Comparison of ENCODE assay signal across 27 cellular contexts in the genomic region with DNA sequence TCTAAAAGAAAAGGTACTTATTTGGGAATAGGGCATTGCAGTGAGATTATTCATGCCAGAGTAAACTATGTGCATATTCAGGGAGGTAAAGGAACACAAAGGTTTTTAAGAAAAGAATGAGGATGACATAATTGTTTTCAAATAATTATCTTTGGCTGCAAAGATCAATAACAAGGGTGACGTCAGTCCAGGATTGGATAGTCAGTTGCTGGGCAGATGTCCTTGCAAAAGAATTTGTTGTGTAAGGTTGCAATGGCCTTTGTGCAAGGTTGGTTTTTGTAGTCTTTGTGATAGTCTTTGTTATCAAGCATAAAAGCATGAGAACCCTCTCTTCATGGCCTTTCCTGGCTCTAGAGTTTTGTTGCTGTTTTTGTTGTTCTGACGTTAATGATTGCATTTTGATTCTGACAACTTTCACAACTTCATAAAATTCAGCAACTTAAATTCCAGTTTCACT. TPM values are rescaled to one million over a fixed set of nuclear protein-coding genes. Genes with fewer than 3 reads are reported as not detected.
DNase-seq lines count a peak whose midpoint lies in the region; ATAC-seq and TF ChIP-seq lines count a peak whose summit lies in the region.
"Had no signal": no experiment of that assay in that cellular context is flagged by ENCODE, and none has a peak within 500 bp of the region (broad histone marks: within the 10 kb centered on the region; RNA-seq: fewer than 3 reads in every experiment).

No MANE protein-coding gene starts in this region.

- TF ChIP-seq CTCF in dorsolateral prefrontal cortex (IDR thresholded peaks at IDR 0.05 in 54 of 56, conservative IDR thresholded peaks at IDR 0.05 in 2 of 56; ENCODE audit: low read depth in 1 of 56, partially characterized antibody in 56 of 56) = no peak

- intact Hi-C loops in dorsolateral prefrontal cortex (cut with DNase I) = loop anchor here in 1 of 2 donors (10.0 kb wide), 1 partner anchor 215 kb away; no protein-coding TSS in a partner anchor

- H3K27ac ChIP-seq in mesendoderm (ENCODE audit: low read depth, low read length) (no peak overlapping the region), dorsolateral prefrontal cortex (no peak overlapping the region)
- H3K27ac ChIP-seq: breast epithelium, parathyroid adenoma, PC-9, skin epidermis had no signal

- in situ Hi-C loops in HAP-1 (cut with MboI; ENCODE audit: low sequenced_read_pairs) = loop anchor here (10.0 kb wide), 1 partner anchor 55 kb away; no protein-coding TSS in a partner anchor

- H3K27me3 ChIP-seq in HAP-1 (ENCODE audit: low read depth) = no peaks in the 10 kb centered on the region
- H3K27me3 ChIP-seq in mesendoderm (ENCODE audit: insufficient read depth, low read length, poor library complexity) = no peaks in the 10 kb centered on the region
- no peaks in the 10 kb centered on the region for H3K27me3 ChIP-seq in dorsolateral prefrontal cortex
- H3K27me3 ChIP-seq: breast epithelium had no signal

- no peak for ATAC-seq in GM18873 (IDR thresholded peaks at IDR 0.05; ENCODE audit: low FRiP score, unreplicated experiment)
- ATAC-seq: activated naive CD4-positive, alpha-beta T cell treated with anti-CD3 and anti-CD28 coated beads, Interleukin-2, amount 50 U/mL, for 72 hours had no signal

- no peak overlapping the region for H2BK5ac ChIP-seq in mesendoderm (ENCODE audit: low read length)

- peaks cover 13% of the 10 kb centered on the region for H3K4me1 ChIP-seq in HAP-1
- H3K4me1 ChIP-seq in mesendoderm (ENCODE audit: control insufficient read depth, low read depth, low read length) = no peaks in the 10 kb centered on the region
- H3K4me1 ChIP-seq: breast epithelium, parathyroid adenoma had no signal

- no peaks in the 10 kb centered on the region for H3K79me2 ChIP-seq in mesendoderm (ENCODE audit: control insufficient read depth, insufficient read depth, low read length)
- H3K79me2 ChIP-seq: parathyroid adenoma had no signal

- H2AK5ac ChIP-seq in mesendoderm (ENCODE audit: low read length) = no peak overlapping the region

- H3K56ac ChIP-seq in mesendoderm (ENCODE audit: low read length) = no peak overlapping the region

- H3K23ac ChIP-seq in mesendoderm (ENCODE audit: low read length) = no peak overlapping the region

- H3K18ac ChIP-seq in mesendoderm (ENCODE audit: low read length) = no peak overlapping the region

- H4K8ac ChIP-seq in mesendoderm (ENCODE audit: low read depth, low read length) = no peak overlapping the region

- H3K79me1 ChIP-seq in mesendoderm (ENCODE audit: low read length) = no peaks in the 10 kb centered on the region

- H2BK120ac ChIP-seq in mesendoderm (ENCODE audit: low read depth, low read length) = no peak overlapping the region

- H3K4me2 ChIP-seq in mesendoderm (ENCODE audit: low read length) = no peak overlapping the region
- H3K4me2 ChIP-seq: PC-9 had no signal

- no peak overlapping the region for H4K5ac ChIP-seq in mesendoderm (ENCODE audit: low read length)

- H3K36me3 ChIP-seq in HAP-1 (replicated peaks) = no peaks in the 10 kb centered on the region
- H3K36me3 ChIP-seq in mesendoderm (ENCODE audit: control insufficient read depth, insufficient read depth, low read length) = no peaks in the 10 kb centered on the region
- H3K36me3 ChIP-seq: breast epithelium had no signal

- no peak overlapping the region for H3K4ac ChIP-seq in mesendoderm (ENCODE audit: low read depth, low read length)

- H3K4me3 ChIP-seq in HAP-1 (no peak overlapping the region), mesendoderm (ENCODE audit: low read length) (no peak overlapping the region), dorsolateral prefrontal cortex (no peak overlapping the region)
- H3K4me3 ChIP-seq: breast epithelium, PC-9, skin epidermis had no signal

- no peak overlapping the region for H3K9ac ChIP-seq in mesendoderm (ENCODE audit: low read length)
- H3K9ac ChIP-seq: parathyroid adenoma had no signal

- no CpG with 5 or more reads among the region's 2 CpGs for WGBS in mesendoderm (ENCODE audit: extremely low coverage, insufficient coverage, low lambda C conversion rate)

- DNase-seq in HAP-1 (ENCODE audit: low spot score in 2 of 2) (peak; percentile 41 to 48), NCI-H146 treated with DMSO at 0.1 percent for 48 hours (lab: John Stamatoyannopoulos, UW; ENCODE audit: unreplicated experiment) (peak; percentile 45), dermis blood vessel endothelial cell (peak; percentile 21), mesendoderm (peak; percentile 6), dorsolateral prefrontal cortex (no peak), kidney tubule cell (ENCODE audit: low spot score) (no peak)
- DNase-seq: activated CD4-positive, alpha-beta T cell treated with anti-CD3 and anti-CD28 coated beads for 48 hours; C1 segment of cervical spinal cord; COR-L47; DMS79; effector CD4-positive, alpha-beta T cell; GOT3; hypothalamus; NCI-H1694 treated with DMSO at 0.1 percent for 48 hours; NCI-H2171 treated with DMSO at 0.1 percent for 48 hours; NCI-H510A; PC-9; retina; Right ventricle myocardium superior; stimulated activated naive CD4-positive, alpha-beta T cell; SW 1271; T-helper 9 cell had no signal

- no peak overlapping the region for H2BK15ac ChIP-seq in mesendoderm (replicated peaks; ENCODE audit: low read depth)

- no peaks in the 10 kb centered on the region for H3K9me3 ChIP-seq in HAP-1
- H3K9me3 ChIP-seq: breast epithelium had no signal

RNA-seq across cellular contexts. Expression of a gene that starts 17.7 kb away (rescaled TPM):
- 27.9 and 73.0 TPM in 2 replicates for total RNA-seq in dermis blood vessel endothelial cell
- polyA plus RNA-seq in mesendoderm (2013, experiment 1 of 2) = 62.5 TPM
- polyA plus RNA-seq in mesendoderm (2013, experiment 2 of 2) = 62.7 TPM
- total RNA-seq in dorsolateral prefrontal cortex = 10 to 100 TPM; 17.6 to 85.2 (median 40.6) TPM

RNA-seq across cellular contexts. Expression of a gene that starts 45.6 kb away (rescaled TPM):
- total RNA-seq in dermis blood vessel endothelial cell = 53.4 and 67.9 TPM in 2 replicates
- 33.4 TPM for polyA plus RNA-seq in mesendoderm (2013, experiment 1 of 2)
- polyA plus RNA-seq in mesendoderm (2013, experiment 2 of 2) = 34.1 TPM
- total RNA-seq in dorsolateral prefrontal cortex = 10 to 100 TPM; 56.6 to 92.2 (median 71.1) TPM

Comparison
In these comparisons a context has a peak if more than half of its experiments do, and no peak if none do; other contexts are left out.
1. DNase-seq: peak in HAP-1 (2 of 2), NCI-H146 treated with DMSO at 0.1 percent for 48 hours (single experiment), dermis blood vessel endothelial cell (single experiment) and mesendoderm (single experiment); none in dorsolateral prefrontal cortex (0 of 10) and kidney tubule cell (single experiment).